13 cellular contexts compared by ENCODE assay signal in genomic region chr17:41060052-41060604, GRCh38. TPM values are rescaled to one million over a fixed set of nuclear protein-coding genes. Genes with fewer than 3 reads are reported as not detected.
DNase-seq lines count a peak whose midpoint lies in the region; ATAC-seq and TF ChIP-seq lines count a peak whose summit lies in the region.
"Had no signal": no experiment of that assay in that cellular context is flagged by ENCODE, and none has a peak within 500 bp of the region (broad histone marks: within the 10 kb centered on the region; RNA-seq: fewer than 3 reads in every experiment).

TSS of gene KRTAP2-3 (minus strand) at chr17:41060114. CDS start at chr17:41060050, 64 bp downstream.

- in situ Hi-C loops in mammary epithelial cell (cut with MboI; ENCODE audit: low sequenced_read_pairs in 2 of 2) = no loop called here

- H2AK5ac ChIP-seq in mesenchymal stem cell (ENCODE audit: low read length, severe bottlenecking) = peak within 1 kb of the TSS; percentile 28

- H4K20me1 ChIP-seq in mammary epithelial cell (ENCODE audit: insufficient read depth, low read length) = no peaks in the 10 kb centered on the region

- no peak within 1 kb of the TSS for H2BK12ac ChIP-seq in mesenchymal stem cell (ENCODE audit: low read length in 2 of 2)

- H3K4ac ChIP-seq in mesenchymal stem cell (ENCODE audit: low read depth in 1 of 2, low read length in 2 of 2) = no peak within 1 kb of the TSS

- WGBS in mammary epithelial cell (ENCODE audit: low coverage, missing lambda C conversion rate) = 25% methylated on average over 6 of the region's 6 CpGs
- WGBS in mesenchymal stem cell = 24% methylated on average over 6 of the region's 6 CpGs
- 56% methylated on average over 6 of the region's 6 CpGs for whole genome bisulfite sequencing in right cardiac atrium

- BruUV-seq in mammary epithelial cell (replicated peaks; lab: Mats Ljungman, UMichigan) = no TSS peak

- no peak within 1 kb of the TSS for H3K4me3 ChIP-seq in AG10803 (ENCODE audit: low read length)
- no peak within 1 kb of the TSS for H3K4me3 ChIP-seq in mammary epithelial cell (replicated peaks in 1 of 3; ENCODE audit: insufficient read depth in 1 of 3, low read depth in 2 of 3, low read length in 3 of 3)
- no peak within 1 kb of the TSS for H3K4me3 ChIP-seq in mesenchymal stem cell (ENCODE audit: insufficient read depth in 1 of 2, low read depth in 1 of 2, low read length in 2 of 2)
- no peak within 1 kb of the TSS for H3K4me3 ChIP-seq in dorsolateral prefrontal cortex
- no peak within 1 kb of the TSS for H3K4me3 ChIP-seq in right cardiac atrium (ENCODE audit: low read length)
- H3K4me3 ChIP-seq in colonic mucosa = no peak within 1 kb of the TSS

- H2AFZ ChIP-seq in mammary epithelial cell (ENCODE audit: low read depth, low read length) (peak within 1 kb of the TSS; percentile 25), mesenchymal stem cell (ENCODE audit: low read depth, low read length) (no peak within 1 kb of the TSS)

- no peaks in the 10 kb centered on the region for H3K79me2 ChIP-seq in mammary epithelial cell (ENCODE audit: insufficient read depth, low read length)

- H3K23ac ChIP-seq in mesenchymal stem cell (ENCODE audit: low read length in 2 of 2) = no peak within 1 kb of the TSS

- DNase-seq in AG10803 (ENCODE audit: low read depth) (peak; percentile 99), LHCN-M2 (ENCODE audit: low read depth) (peak; percentile 94), mammary epithelial cell (peak; percentile 97), mesenchymal stem cell (peak; percentile 82), dorsolateral prefrontal cortex (no peak), right cardiac atrium (no peak), colonic mucosa (no peak)
- DNase-seq: activated gamma-delta T cell; CD4-positive, alpha-beta T cell; effector memory CD4-positive, alpha-beta T cell; kidney; NK-92 treated with Interleukin-12 subunit alpha and Interleukin-12 subunit beta, amount 100 ng/mL, for 24 hours had no signal

- peak within 1 kb of the TSS; percentile 5 for H2BK5ac ChIP-seq in mesenchymal stem cell (ENCODE audit: low read depth, low read length, poor library complexity, severe bottlenecking)

- H3K36me3 ChIP-seq in mammary epithelial cell (ENCODE audit: insufficient read depth, low read length) (no peaks in the 10 kb centered on the region), mesenchymal stem cell (ENCODE audit: control insufficient read depth in 1 of 2, insufficient read depth in 2 of 2, low read depth in 1 of 2, low read length in 2 of 2) (no peaks in the 10 kb centered on the region), colonic mucosa (no peaks in the 10 kb centered on the region)

- TF ChIP-seq CTCF in AG10803 (conservative IDR thresholded peaks at IDR 0.05; ENCODE audit: low read length) (no peak), mammary epithelial cell (conservative IDR thresholded peaks at IDR 0.05 in 1 of 2, IDR thresholded peaks at IDR 0.05 in 1 of 2; ENCODE audit: extremely low read depth in 1 of 2, insufficient read depth in 1 of 2, low read depth in 1 of 2, low read length in 2 of 2) (no peak), dorsolateral prefrontal cortex (IDR thresholded peaks at IDR 0.05 in 54 of 56, conservative IDR thresholded peaks at IDR 0.05 in 2 of 56; ENCODE audit: low read depth in 1 of 56, partially characterized antibody in 56 of 56) (no peak), colonic mucosa (IDR thresholded peaks at IDR 0.05) (no peak)

- no peak within 1 kb of the TSS for H2BK15ac ChIP-seq in mesenchymal stem cell (ENCODE audit: low read depth, poor library complexity, severe bottlenecking)

- dilution Hi-C loops in mammary epithelial cell (cut with HindIII; ENCODE audit: low sequenced_read_pairs) = no loop called here

- H3K14ac ChIP-seq in mesenchymal stem cell (ENCODE audit: low read length in 2 of 2) = no peak within 1 kb of the TSS

- H3K9ac ChIP-seq in mammary epithelial cell (ENCODE audit: insufficient read depth, low read length) = no peak within 1 kb of the TSS
- H3K9ac ChIP-seq in mesenchymal stem cell (ENCODE audit: low read length) = peak within 1 kb of the TSS; percentile 70
- H3K9ac ChIP-seq in colonic mucosa (ENCODE audit: low read depth in 2 of 2, low read length in 2 of 2) = no peak within 1 kb of the TSS

- H3K18ac ChIP-seq in mesenchymal stem cell (ENCODE audit: low read depth in 1 of 2, low read length in 2 of 2) = no peak within 1 kb of the TSS

- peak within 1 kb of the TSS; percentile 60 for H3K27ac ChIP-seq in mammary epithelial cell (ENCODE audit: insufficient read depth, low read depth, low read length)
- peak within 1 kb of the TSS; percentile 87 for H3K27ac ChIP-seq in mesenchymal stem cell (ENCODE audit: low read length, poor library complexity, severe bottlenecking)
- H3K27ac ChIP-seq in dorsolateral prefrontal cortex = no peak within 1 kb of the TSS
- no peak within 1 kb of the TSS for H3K27ac ChIP-seq in right cardiac atrium (ENCODE audit: low read length)
- no peak within 1 kb of the TSS for H3K27ac ChIP-seq in colonic mucosa

- H3K27me3 ChIP-seq in mammary epithelial cell (ENCODE audit: insufficient read depth, low read length) (no peaks in the 10 kb centered on the region), mesenchymal stem cell (ENCODE audit: control insufficient read depth in 1 of 2, insufficient read depth in 1 of 2, low read length in 2 of 2) (no peaks in the 10 kb centered on the region), dorsolateral prefrontal cortex (peaks cover 0 to 50% (median 6%) of the 10 kb centered on the region in 45 donors), right cardiac atrium (ENCODE audit: control insufficient read depth, insufficient read depth) (no peaks in the 10 kb centered on the region), colonic mucosa (no peaks in the 10 kb centered on the region)

- no peaks in the 10 kb centered on the region for H3K79me1 ChIP-seq in mesenchymal stem cell (replicated peaks; ENCODE audit: low read length, poor library complexity, severe bottlenecking)

- CTCF ChIA-PET in mammary epithelial cell (lab: Charles Lee; ENCODE audit: low non-redundant PET) = no interaction called here

- peaks cover 33% of the 10 kb centered on the region for H3K4me1 ChIP-seq in mammary epithelial cell (ENCODE audit: insufficient read depth, low read length)
- H3K4me1 ChIP-seq in mesenchymal stem cell (ENCODE audit: control insufficient read depth, insufficient read depth, low read depth, low read length) = peaks cover 7% of the 10 kb centered on the region
- no peaks in the 10 kb centered on the region for H3K4me1 ChIP-seq in right cardiac atrium (ENCODE audit: control insufficient read depth, insufficient read depth, low read length)
- H3K4me1 ChIP-seq in colonic mucosa = no peaks in the 10 kb centered on the region

- no peak within 1 kb of the TSS for H2BK120ac ChIP-seq in mesenchymal stem cell (ENCODE audit: low read depth, low read length)

- peak within 1 kb of the TSS; percentile 23 for H3K4me2 ChIP-seq in mammary epithelial cell (ENCODE audit: insufficient read depth, low read depth, low read length)
- no peak within 1 kb of the TSS for H3K4me2 ChIP-seq in mesenchymal stem cell (ENCODE audit: low read length, poor library complexity, severe bottlenecking)

- H4K91ac ChIP-seq in mesenchymal stem cell (ENCODE audit: low read length) = no peak within 1 kb of the TSS

- ATAC-seq in right cardiac atrium = no peak
- no peak for ATAC-seq in HG03460 (IDR thresholded peaks at IDR 0.05; ENCODE audit: unreplicated experiment)

- no peak within 1 kb of the TSS for H4K8ac ChIP-seq in mesenchymal stem cell (ENCODE audit: low read length)

- intact Hi-C loops in mammary epithelial cell (cut with micrococcal nuclease) = loop anchor here (1.0 to 10.0 kb wide), 7 partner anchors 39 to 595 kb away; partner anchors contain the start of gene KRTAP4-8
- intact Hi-C loops in dorsolateral prefrontal cortex (cut with DNase I) = no loop called here
- intact Hi-C loops in right cardiac atrium (cut with DNase I) = no loop called here
- intact Hi-C loops in colonic mucosa (cut with DNase I) = no loop called here

- peaks cover 6% of the 10 kb centered on the region for H3K9me3 ChIP-seq in mammary epithelial cell (replicated peaks; ENCODE audit: insufficient read depth, low read length)
- no peaks in the 10 kb centered on the region for H3K9me3 ChIP-seq in mesenchymal stem cell (ENCODE audit: control insufficient read depth, low read length)
- H3K9me3 ChIP-seq in right cardiac atrium (ENCODE audit: control insufficient read depth, low read length) = no peaks in the 10 kb centered on the region
- H3K9me3 ChIP-seq in colonic mucosa = no peaks in the 10 kb centered on the region

RNA-seq across cellular contexts. Expression of gene KRTAP2-3, which starts in this region (rescaled TPM):
- total RNA-seq in LHCN-M2 (2014; rRNA removed) = 0.80 and 3.4 TPM in 2 replicates
- polyA plus RNA-seq in LHCN-M2 (2012) = 22.6 TPM
- 10 to 100 TPM in 1 of 2 donors, 1 to 10 TPM in 1; 4.8 to 27.5 TPM for total RNA-seq in mammary epithelial cell
- polyA plus RNA-seq in mammary epithelial cell = 4.5 TPM
- 1.3 TPM for polyA minus RNA-seq in mammary epithelial cell
- 0.33 TPM for polyA plus RNA-seq in mesenchymal stem cell (2013, experiment 1 of 2)
- 0.18 TPM for polyA plus RNA-seq in mesenchymal stem cell (2013, experiment 2 of 2)
- not detected for total RNA-seq in dorsolateral prefrontal cortex
- total RNA-seq in right cardiac atrium = not detected
- polyA plus RNA-seq in right cardiac atrium = not detected
- total RNA-seq in colonic mucosa = not detected
- total RNA-seq: CD4-positive, alpha-beta T cell had no signal

Comparison
In these comparisons a context has a peak if more than half of its experiments do, and no peak if none do; other contexts are left out.
1. DNase-seq: peak in AG10803 (single experiment), LHCN-M2 (single experiment), mammary epithelial cell (single experiment) and mesenchymal stem cell (single experiment); none in dorsolateral prefrontal cortex (0 of 10), right cardiac atrium (0 of 3) and colonic mucosa (single experiment).
2. H3K27ac ChIP-seq: peak in mammary epithelial cell (single experiment) and mesenchymal stem cell (single experiment); none in dorsolateral prefrontal cortex (0 of 59), right cardiac atrium (single experiment) and colonic mucosa (single experiment).